ENCODE assay signal across 8 cellular contexts in genomic region chr3:3126477-3127431, GRCh38. TPM values are rescaled to one million over a fixed set of nuclear protein-coding genes. Genes with fewer than 3 reads are reported as not detected.
DNase-seq lines count a peak whose midpoint lies in the region; ATAC-seq, FAIRE-seq and TF ChIP-seq lines count a peak whose summit lies in the region.

TRNT1 (plus strand) TSS chr3:3126940; CDS start chr3:3129041, 2,101 bp downstream.

- peak; percentile 85 for TF ChIP-seq POLR2A in endothelial cell of umbilical vein (IDR thresholded peaks at IDR 0.05; ENCODE audit: low read depth, low read length)

- peak within 1 kb of the TSS; percentile 92 for H2AFZ ChIP-seq in OCI-LY7 (ENCODE audit: low read length)
- peak within 1 kb of the TSS; percentile 82 for H2AFZ ChIP-seq in endothelial cell of umbilical vein (ENCODE audit: low read depth, low read length)

- H3K79me2 ChIP-seq in OCI-LY7 (ENCODE audit: insufficient read depth, low read depth, low read length) (peaks cover 34% of the 10 kb centered on the region), endothelial cell of umbilical vein (ENCODE audit: control insufficient read depth, insufficient read depth, low read length) (peaks cover 22% of the 10 kb centered on the region)

- H3K4me2 ChIP-seq in OCI-LY7 (ENCODE audit: low read length) (peak within 1 kb of the TSS; percentile 82), endothelial cell of umbilical vein (ENCODE audit: insufficient read depth, low read length) (peak within 1 kb of the TSS; percentile 86)

- POLR2A ChIA-PET in OCI-LY7 (lab: Charles Lee) (interaction anchor here (1.0 kb wide), 1 partner anchor 38 kb away, joined by 3 read pairs; no protein-coding TSS in a partner anchor), endothelial cell of umbilical vein (lab: Charles Lee) (no interaction called here)

- no peaks in the 10 kb centered on the region for H3K9me2 ChIP-seq in OCI-LY7 (ENCODE audit: insufficient read depth, low read length)

- no peaks in the 10 kb centered on the region for H3K9me3 ChIP-seq in OCI-LY7 (ENCODE audit: low read length)
- H3K9me3 ChIP-seq in endothelial cell of umbilical vein (replicated peaks; ENCODE audit: control insufficient read depth, insufficient read depth, low read length) = no peaks in the 10 kb centered on the region

- peak within 1 kb of the TSS; percentile 89 for H3K9ac ChIP-seq in endothelial cell of umbilical vein (replicated peaks; ENCODE audit: extremely low read depth, insufficient read depth, low read length)

- H3K4me3 ChIP-seq in OCI-LY7 (ENCODE audit: low read depth, low read length, poor library complexity, severe bottlenecking) = peak within 1 kb of the TSS; percentile 91
- H3K4me3 ChIP-seq in endothelial cell of umbilical vein (replicated peaks in 1 of 3; ENCODE audit: insufficient read depth in 1 of 3, low read depth in 1 of 3, low read length in 3 of 3) = peak within 1 kb of the TSS; percentile 17 to 87 (median 69)

- ATAC-seq in GM21526 (IDR thresholded peaks at IDR 0.05; ENCODE audit: low FRiP score, unreplicated experiment) = peak; percentile 95

- H3K27me3 ChIP-seq in endothelial cell of umbilical vein (ENCODE audit: control insufficient read depth in 2 of 2, insufficient read depth in 2 of 2, low read length in 2 of 2) = no peaks in the 10 kb centered on the region

- dilution Hi-C loops in endothelial cell of umbilical vein (cut with MboI; ENCODE audit: extremely low pct_ligation_motif_present, low sequenced_read_pairs) = no loop called here

- intact Hi-C loops in OCI-LY7 (cut with micrococcal nuclease; ENCODE audit: unreplicated experiment) (loop anchor here (2.0 kb wide), 1 partner anchor 38 kb away; no protein-coding TSS in a partner anchor), endothelial cell of umbilical vein (cut with micrococcal nuclease) (loop anchor here (1.0 to 2.0 kb wide), 3 partner anchors 28 to 53 kb away; partner anchors contain the start of gene CRBN)

- CTCF ChIA-PET in OCI-LY7 (lab: Charles Lee; ENCODE audit: unreplicated experiment) = no interaction called here
- CTCF ChIA-PET in endothelial cell of umbilical vein (lab: Charles Lee) = no interaction called here

- FAIRE-seq in endothelial cell of umbilical vein (lab: Jason Lieb, UNC) = peak; percentile 80

- DNase-seq in DMS 273 (lab: John Stamatoyannopoulos, UW; ENCODE audit: unreplicated experiment) = peak; percentile 96
- DNase-seq in HuH-7 (ENCODE audit: low spot score) = peak; percentile 97
- peak; percentile 94 for DNase-seq in OCI-LY7 (ENCODE audit: low spot score)
- peak; percentile 95 for DNase-seq in activated T-cell treated with anti-CD3 and anti-CD28 coated beads for 1 hour (ENCODE audit: low read depth)
- peak; percentile 92 for DNase-seq in endothelial cell of umbilical vein (ENCODE audit: low read depth, low spot score)
- peak; percentile 93 for DNase-seq in midbrain (lab: John Stamatoyannopoulos, UW)
- peak; percentile 94 for DNase-seq in stimulated activated CD8-positive, alpha-beta memory T cell treated with anti-CD3 and anti-CD28 coated beads, Interleukin-15, amount 100 ng/mL, for 48 hours (ENCODE audit: low read depth in 2 of 2)

- TF ChIP-seq CTCF in OCI-LY7 (conservative IDR thresholded peaks at IDR 0.05; ENCODE audit: low read length) (no peak), endothelial cell of umbilical vein (IDR thresholded peaks at IDR 0.05; ENCODE audit: extremely low read depth in 1 of 2, insufficient read depth in 1 of 2, low read depth in 1 of 2, low read length in 2 of 2) (no peak)

- H3K27ac ChIP-seq in OCI-LY7 (ENCODE audit: low read depth, low read length, poor library complexity, severe bottlenecking) (peak within 1 kb of the TSS; percentile 60), endothelial cell of umbilical vein (ENCODE audit: insufficient read depth, low read depth, low read length) (peak within 1 kb of the TSS; percentile 82)

- no TSS peak for BruUV-seq in OCI-LY7 (replicated peaks; lab: Mats Ljungman, UMichigan)
- TSS peak; percentile 62 for BruUV-seq in endothelial cell of umbilical vein (replicated peaks; lab: Mats Ljungman, UMichigan)

- H4K20me1 ChIP-seq in OCI-LY7 (ENCODE audit: insufficient read depth, low read length) = no peaks in the 10 kb centered on the region
- H4K20me1 ChIP-seq in endothelial cell of umbilical vein (replicated peaks; ENCODE audit: control insufficient read depth, extremely low read depth, insufficient read depth, low read length) = no peaks in the 10 kb centered on the region

- H3K36me3 ChIP-seq in OCI-LY7 (ENCODE audit: insufficient read depth, low read length) (peaks cover 29% of the 10 kb centered on the region), endothelial cell of umbilical vein (ENCODE audit: control insufficient read depth in 2 of 2, extremely low read depth in 1 of 2, insufficient read depth in 2 of 2, low read length in 2 of 2) (peaks cover 3 to 4% of the 10 kb centered on the region in 2 experiments)

- H3K9me1 ChIP-seq in endothelial cell of umbilical vein (replicated peaks; ENCODE audit: control insufficient read depth, extremely low read depth, insufficient read depth, low read length) = no peaks in the 10 kb centered on the region

- H3K4me1 ChIP-seq in OCI-LY7 (ENCODE audit: insufficient read depth, low read length, poor library complexity, severe bottlenecking) = peaks cover 20% of the 10 kb centered on the region
- peaks cover 10% of the 10 kb centered on the region for H3K4me1 ChIP-seq in endothelial cell of umbilical vein (ENCODE audit: control insufficient read depth, extremely low read depth, insufficient read depth, low read length)

TF ChIP-seq in endothelial cell of umbilical vein, 7 proteins besides CTCF, POLR2A, EP300 and RAD21:
- TF ChIP-seq MYC (IDR thresholded peaks at IDR 0.05; ENCODE audit: low read depth, low read length) (peak; percentile 59), POLR2AphosphoS5 (IDR thresholded peaks at IDR 0.05; ENCODE audit: insufficient read depth, low read depth, low read length) (peak; percentile 92), JUN (IDR thresholded peaks at IDR 0.05; ENCODE audit: borderline replicate concordance, insufficient read depth, insufficient read length, low read depth) (peak; percentile 4), GATA2 (IDR thresholded peaks at IDR 0.05; ENCODE audit: insufficient read depth, insufficient read length, low read depth, low read length) (no peak), MAX (IDR thresholded peaks at IDR 0.05; ENCODE audit: insufficient read depth, insufficient read length) (peak; percentile 46)
TF ChIP-seq in endothelial cell of umbilical vein: peak in this region for 4.

RNA-seq across cellular contexts. Expression of gene TRNT1, which starts in this region (rescaled TPM):
- total RNA-seq in OCI-LY7 (2014; rRNA removed; shearing (Covaris generic)) = 46.5 and 64.4 TPM in 2 replicates
- total RNA-seq in OCI-LY7 (2022) (50.2 and 58.6 TPM in 2 replicates), endothelial cell of umbilical vein (21.3 and 21.9 TPM in 2 replicates)
- polyA plus RNA-seq in endothelial cell of umbilical vein = 4.5 and 4.6 TPM in 2 replicates
- 5.0 and 5.7 TPM in 2 replicates for polyA plus RNA-seq in endothelial cell of umbilical vein (2011; cell fraction: cytosol; rRNA removed)
- 18.3 and 21.9 TPM in 2 replicates for polyA plus RNA-seq in endothelial cell of umbilical vein (2011; cell fraction: nucleus; rRNA removed)
- polyA plus RNA-seq in endothelial cell of umbilical vein (2012) = 16.2 and 20.6 TPM in 2 replicates
- 6.8 and 12.3 TPM in 2 replicates for polyA minus RNA-seq in endothelial cell of umbilical vein
- polyA minus RNA-seq in endothelial cell of umbilical vein (2011; cell fraction: cytosol; rRNA and poly(A)+ RNA removed) = 12.1 TPM
- 27.8 and 29.8 TPM in 2 replicates for polyA minus RNA-seq in endothelial cell of umbilical vein (2011; cell fraction: nucleus; rRNA and poly(A)+ RNA removed)

Comparison
In these comparisons a context has a peak if more than half of its experiments do, and no peak if none do; other contexts are left out.
1. Peak in every context shown above with its lines: DNase-seq, ATAC-seq, H3K4me3 ChIP-seq and H3K27ac ChIP-seq.